Comparison of ENCODE assay signal across 8 cellular contexts in genomic region chr11:35272391-35272821, GRCh38.
DNase-seq lines count a peak whose midpoint lies in the region; ATAC-seq and TF ChIP-seq lines count a peak whose summit lies in the region.

No MANE protein-coding gene starts in this region.

- 93% methylated on average over 3 of the region's 3 CpGs; no CpG with 5 or more reads in 1 of the 2 donors for WGBS in gastroesophageal sphincter (ENCODE audit: low coverage in 1 of 2), 2 donors
- WGBS in endodermal cell (ENCODE audit: insufficient coverage in 1 of 2, insufficient read length in 1 of 2), 2 experiments: 88 to 98% methylated on average over 3 of the region's 3 CpGs

- ATAC-seq in GM18502 (IDR thresholded peaks at IDR 0.05; ENCODE audit: poor library complexity, unreplicated experiment): peak; percentile 95
- ATAC-seq in HG02798 (IDR thresholded peaks at IDR 0.05; ENCODE audit: poor library complexity, unreplicated experiment): peak; percentile 90
- ATAC-seq in central memory CD8-positive, alpha-beta T cell (replicated peaks; ENCODE audit: extremely low read depth, poor library complexity, severe bottlenecking): peak; percentile 96
- no peak for ATAC-seq in gastroesophageal sphincter
- ATAC-seq in left lobe of liver: no peak

- in situ Hi-C loops in brain microvascular endothelial cell (cut with HindIII; ENCODE audit: low pct_ligation_motif_present, low sequenced_read_pairs): no loop called here

- peak overlapping the region; percentile 83 for H3K27ac Mint-ChIP-seq in central memory CD8-positive, alpha-beta T cell (ENCODE audit: low read depth)
- H3K27ac Mint-ChIP-seq in endodermal cell: no peak overlapping the region

- H3K4me1 Mint-ChIP-seq in central memory CD8-positive, alpha-beta T cell: peaks cover 42% of the 10 kb centered on the region
- H3K4me1 Mint-ChIP-seq in endodermal cell: peaks cover 21% of the 10 kb centered on the region

- TF ChIP-seq CTCF in brain microvascular endothelial cell (IDR thresholded peaks at IDR 0.05; ENCODE audit: low read depth, low read length, missing control alignments) (no peak), gastroesophageal sphincter (IDR thresholded peaks at IDR 0.05) (no peak), endodermal cell (conservative IDR thresholded peaks at IDR 0.05) (no peak)

- H3K4me3 ChIP-seq in brain microvascular endothelial cell (ENCODE audit: low read depth, low read length) (no peak overlapping the region), gastroesophageal sphincter (no peak overlapping the region), endodermal cell (ENCODE audit: low read length) (no peak overlapping the region)

- DNase-seq in T-helper 1 cell: peak in 3 of 5 donors; percentile 1 to 75 (median 2)
- DNase-seq in central memory CD8-positive, alpha-beta T cell (ENCODE audit: low spot score in 2 of 2): peak; percentile 20 to 54
- no peak for DNase-seq in brain microvascular endothelial cell
- no peak for DNase-seq in left lobe of liver (ENCODE audit: low spot score)
- no peak for DNase-seq in endodermal cell

- H3K4me3 Mint-ChIP-seq in central memory CD8-positive, alpha-beta T cell: peak overlapping the region; percentile 3
- H3K4me3 Mint-ChIP-seq in endodermal cell: no peak overlapping the region

- H3K4me1 ChIP-seq in gastroesophageal sphincter (peaks cover 4 to 23% (median 8%) of the 10 kb centered on the region in 3 donors), endodermal cell (ENCODE audit: control insufficient read depth, insufficient read depth, low read length) (peaks cover 3% of the 10 kb centered on the region)

- TF ChIP-seq EP300 in gastroesophageal sphincter (IDR thresholded peaks at IDR 0.05): no peak

- H3K27me3 ChIP-seq in brain microvascular endothelial cell (replicated peaks) (no peaks in the 10 kb centered on the region), gastroesophageal sphincter (no peaks in the 10 kb centered on the region), endodermal cell (ENCODE audit: control insufficient read depth, insufficient read depth, low read length, poor library complexity, severe bottlenecking) (no peaks in the 10 kb centered on the region)

- TF ChIP-seq POLR2A in gastroesophageal sphincter (IDR thresholded peaks at IDR 0.05): no peak

- no peaks in the 10 kb centered on the region for H3K27me3 Mint-ChIP-seq in central memory CD8-positive, alpha-beta T cell
- H3K27me3 Mint-ChIP-seq in endodermal cell (ENCODE audit: insufficient read depth): peaks cover 11% of the 10 kb centered on the region

- H3K9ac ChIP-seq in endodermal cell (ENCODE audit: extremely low read depth, low read length, poor library complexity, severe bottlenecking): no peak overlapping the region

- H3K27ac ChIP-seq in brain microvascular endothelial cell (no peak overlapping the region), gastroesophageal sphincter (no peak overlapping the region), endodermal cell (ENCODE audit: low read depth, low read length) (no peak overlapping the region)

- H3K36me3 ChIP-seq in brain microvascular endothelial cell (replicated peaks) (no peaks in the 10 kb centered on the region), gastroesophageal sphincter (no peaks in the 10 kb centered on the region), endodermal cell (ENCODE audit: control insufficient read depth, insufficient read depth, low read length) (no peaks in the 10 kb centered on the region)

- H3K9me3 ChIP-seq in gastroesophageal sphincter (no peaks in the 10 kb centered on the region), endodermal cell (ENCODE audit: control insufficient read depth, low read length) (no peaks in the 10 kb centered on the region)

- H3K9me3 Mint-ChIP-seq in central memory CD8-positive, alpha-beta T cell: no peaks in the 10 kb centered on the region
- H3K9me3 Mint-ChIP-seq in endodermal cell: no peaks in the 10 kb centered on the region

- H3K36me3 Mint-ChIP-seq in central memory CD8-positive, alpha-beta T cell (ENCODE audit: insufficient read depth): peaks cover 10% of the 10 kb centered on the region
- H3K36me3 Mint-ChIP-seq in endodermal cell (ENCODE audit: low read depth): no peaks in the 10 kb centered on the region

Comparison
In these comparisons a context has a peak if more than half of its experiments do, and no peak if none do; other contexts are left out.
1. ATAC-seq: peak in GM18502 (single experiment), HG02798 (single experiment) and central memory CD8-positive, alpha-beta T cell (single experiment); none in gastroesophageal sphincter (single experiment) and left lobe of liver (single experiment).
2. DNase-seq: peak in T-helper 1 cell (3 of 5) and central memory CD8-positive, alpha-beta T cell (2 of 2); none in brain microvascular endothelial cell (single experiment), left lobe of liver (single experiment) and endodermal cell (single experiment).